10 cellular contexts compared by ENCODE assay signal in the genomic region with DNA sequence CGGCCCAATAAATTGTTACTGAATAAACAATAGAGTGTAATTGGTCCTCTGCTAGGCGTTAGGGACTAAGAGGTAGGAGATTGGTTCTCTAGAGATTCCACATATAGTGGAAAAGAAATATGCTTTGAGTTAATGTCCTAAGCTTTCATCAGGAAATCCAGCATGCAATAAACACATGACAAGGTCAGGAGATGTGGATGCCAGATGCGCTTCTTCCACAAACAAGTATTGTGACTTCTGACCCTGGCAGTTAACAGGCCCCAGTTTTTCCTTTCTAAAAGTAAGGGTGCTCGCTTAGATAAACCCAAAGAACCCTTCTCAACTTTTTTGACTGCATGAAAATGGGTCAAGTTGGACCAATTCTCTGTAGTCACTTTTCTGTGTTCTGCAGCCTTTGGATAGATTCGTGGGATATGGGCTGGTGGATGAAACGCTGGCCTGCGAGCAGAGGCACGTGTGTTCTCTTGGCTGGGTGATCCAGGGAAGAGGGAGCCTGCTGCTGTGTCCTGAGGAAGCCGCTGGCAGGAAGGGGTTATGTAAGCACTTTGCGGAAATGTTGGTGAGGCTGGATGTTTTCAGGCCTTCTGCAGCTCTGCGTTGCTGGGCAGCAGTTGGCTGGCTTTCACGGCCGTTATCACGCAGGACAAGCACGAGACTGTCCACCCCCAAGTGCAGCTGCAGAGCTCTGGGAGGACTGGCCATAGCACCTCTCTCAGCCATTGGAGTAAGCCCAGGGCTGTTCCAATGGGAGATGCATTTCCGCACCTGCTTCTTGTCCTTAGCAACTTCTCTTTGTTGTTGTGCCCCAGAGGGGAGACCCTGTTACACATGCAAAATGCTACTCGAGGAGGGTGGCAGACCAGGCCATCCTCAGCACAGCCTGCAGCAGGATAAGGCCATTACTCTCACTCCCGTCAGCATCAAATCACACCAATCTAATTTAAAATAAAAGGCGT.
DNase-seq lines count a peak whose midpoint lies in the region; ATAC-seq and TF ChIP-seq lines count a peak whose summit lies in the region.
"Had no signal": no experiment of that assay in that cellular context is flagged by ENCODE, and none has a peak within 500 bp of the region (broad histone marks: within the 10 kb centered on the region; RNA-seq: fewer than 3 reads in every experiment).

No MANE protein-coding gene starts in this region.

- DNase-seq in AG10803 (ENCODE audit: low read depth) (peak; percentile 47), ascending aorta (ENCODE audit: low spot score in 2 of 2) (peak; percentile 16 to 66), left ventricle myocardium superior (peak; percentile 75), ovary (peak; percentile 53 to 82 (median 64)), NCI-H1436 treated with DMSO at 0.1 percent for 48 hours (lab: John Stamatoyannopoulos, UW) (no peak), HuH-7 (ENCODE audit: low spot score) (no peak)
- no peak for DNase-seq in stimulated activated CD4-positive, alpha-beta T cell treated with anti-CD3 and anti-CD28 coated beads, Interleukin-1b, Interleukin-23, amount 100 ng/mL, for 48 hours
- DNase-seq: mammary epithelial cell, T-cell had no signal

- H3K27me3 ChIP-seq in ascending aorta (no peaks in the 10 kb centered on the region), ovary (no peaks in the 10 kb centered on the region)

- ATAC-seq in left ventricle myocardium superior (peak; percentile 92), GM18502 (IDR thresholded peaks at IDR 0.05; ENCODE audit: poor library complexity, unreplicated experiment) (no peak)
- ATAC-seq: T-cell had no signal

- H3K4me3 ChIP-seq in AG10803 (ENCODE audit: low read length) (no peak overlapping the region), ascending aorta (no peak overlapping the region), ovary (no peak overlapping the region)

- TF ChIP-seq CTCF in AG10803 (conservative IDR thresholded peaks at IDR 0.05; ENCODE audit: low read length) (no peak), ascending aorta (IDR thresholded peaks at IDR 0.05) (no peak), ovary (IDR thresholded peaks at IDR 0.05) (no peak)

- H3K4me1 ChIP-seq in ascending aorta (no peaks in the 10 kb centered on the region), ovary (ENCODE audit: insufficient read depth) (peaks cover 11% of the 10 kb centered on the region)

- no peak for TF ChIP-seq POLR2A in ovary (IDR thresholded peaks at IDR 0.05)

- H3K36me3 ChIP-seq in ascending aorta (no peaks in the 10 kb centered on the region), ovary (no peaks in the 10 kb centered on the region)

- H3K9me3 ChIP-seq in ascending aorta, result no peaks in the 10 kb centered on the region
- no peaks in the 10 kb centered on the region for H3K9me3 ChIP-seq in ovary

- intact Hi-C loops in ascending aorta (cut with DNase I), result no loop called here
- intact Hi-C loops in left ventricle myocardium superior (cut with micrococcal nuclease), result no loop called here
- intact Hi-C loops in ovary (cut with DNase I), result no loop called here

- no peak for TF ChIP-seq EP300 in ovary (IDR thresholded peaks at IDR 0.05)

- 40 to 51% (median 44%) methylated on average over 19 of the region's 19 CpGs for WGBS in ovary, 3 donors

- H3K27ac ChIP-seq in ascending aorta (no peak overlapping the region), ovary (no peak overlapping the region)

Comparison
In these comparisons a context has a peak if more than half of its experiments do, and no peak if none do; other contexts are left out.
1. DNase-seq: peak in AG10803 (single experiment), ascending aorta (2 of 2), left ventricle myocardium superior (single experiment) and ovary (5 of 5); none in NCI-H1436 treated with DMSO at 0.1 percent for 48 hours (single experiment), stimulated activated CD4-positive, alpha-beta T cell treated with anti-CD3 and anti-CD28 coated beads, Interleukin-1b, Interleukin-23, amount 100 ng/mL, for 48 hours (single experiment) and HuH-7 (single experiment).